6 cellular contexts compared by ENCODE assay signal in the genomic region with DNA sequence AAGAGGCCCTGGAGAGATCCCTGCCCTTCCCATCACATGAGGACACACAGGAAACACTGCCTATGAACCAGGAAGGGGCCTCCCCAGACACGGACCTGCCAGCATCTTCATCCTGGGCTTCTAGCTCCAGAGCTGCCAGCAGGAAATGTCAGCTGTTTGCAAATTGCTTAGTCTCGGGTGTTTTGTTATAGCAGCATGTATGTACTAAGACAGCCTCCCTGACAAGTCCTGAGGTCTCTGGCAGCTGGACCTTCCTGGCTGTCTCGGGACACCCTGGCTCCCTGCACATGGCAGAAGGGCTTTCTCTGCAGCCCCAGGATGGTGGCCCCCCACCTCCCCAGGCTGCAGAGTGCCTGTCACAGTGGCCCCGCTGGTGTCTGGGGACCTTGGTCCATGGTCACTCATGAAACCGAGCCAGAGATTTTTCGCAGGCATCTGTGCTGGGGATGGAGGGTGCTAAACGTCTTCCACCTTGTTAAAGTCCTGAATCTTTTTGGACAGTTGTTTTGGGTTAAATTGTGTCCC.
A peak's percentile ranks its signal among the peaks of the same experiment; 100 is the strongest.
DNase-seq lines count a peak whose midpoint lies in the region; ATAC-seq, FAIRE-seq and TF ChIP-seq lines count a peak whose summit lies in the region.
"Not testable (repeated sequence)": the region's sequence is repeated elsewhere in the genome, so short reads cannot be mapped to it uniquely, and the experiment has no call there.

No MANE protein-coding gene starts in this region.

- H3K9me3 ChIP-seq in CD4-positive, alpha-beta T cell (ENCODE audit: control insufficient read depth, low read length); Peyer's patch; HepG2 (ENCODE audit: low read length): not testable (repeated sequence)

- H3K9ac ChIP-seq in HepG2 (ENCODE audit: insufficient read depth, low read depth, low read length) = not testable (repeated sequence)

- H3K4me2 ChIP-seq in HepG2 (ENCODE audit: low read depth, low read length) = not testable (repeated sequence)

- H3K36me3 ChIP-seq in Peyer's patch; bronchial epithelial cell (ENCODE audit: control insufficient read depth, insufficient read depth, low read length); HepG2 (replicated peaks in 1 of 2; ENCODE audit: control insufficient read depth in 1 of 2, insufficient read depth in 2 of 2, low read length in 2 of 2): not testable (repeated sequence)

- not testable (repeated sequence) for H3K79me2 ChIP-seq in HepG2 (ENCODE audit: insufficient read depth, low read length)

- not testable (repeated sequence) for TF ChIP-seq POLR2A in Peyer's patch (IDR thresholded peaks at IDR 0.05); HepG2 (IDR thresholded peaks at IDR 0.05; ENCODE audit: insufficient read depth in 1 of 2, low read depth in 2 of 2, low read length in 2 of 2)

- not testable (repeated sequence) for H4K20me1 ChIP-seq in HepG2 (ENCODE audit: insufficient read depth, low read length)

- not testable (repeated sequence) for H3K27me3 ChIP-seq in CD4-positive, alpha-beta T cell (ENCODE audit: control insufficient read depth, insufficient read depth, low read length); Peyer's patch; bronchial epithelial cell (ENCODE audit: control insufficient read depth, insufficient read depth, low read length)
- H3K27me3 ChIP-seq in HepG2 (ENCODE audit: control insufficient read depth in 1 of 2, insufficient read depth in 2 of 2, low read length in 2 of 2) = peaks cover 5 to 38% of the 10 kb centered on the region in 2 experiments

- H2AFZ ChIP-seq in HepG2 (ENCODE audit: low read length) = not testable (repeated sequence)

- CTCF ChIA-PET in CD4-positive, alpha-beta T cell (lab: Charles Lee); HepG2 (lab: Yijun Ruan, JAX; ENCODE audit: low intra/inter-chr PET ratio, low total read pairs): not testable (repeated sequence)

- POLR2A ChIA-PET in CD4-positive, alpha-beta T cell (lab: Charles Lee); HepG2 (lab: Yijun Ruan, JAX): not testable (repeated sequence)

- intact Hi-C loops in CD4-positive, alpha-beta T cell (cut with DNase I, micrococcal nuclease) = loop anchor here in 1 of 2 experiments (10.0 kb wide), 1 partner anchor 138 kb away; no protein-coding TSS in a partner anchor
- intact Hi-C loops in HepG2 (cut with micrococcal nuclease; ENCODE audit: unreplicated experiment) = not testable (repeated sequence)

- H3K4me3 ChIP-seq in Peyer's patch; bronchial epithelial cell (ENCODE audit: low read depth, low read length); HepG2 (replicated peaks in 1 of 3; ENCODE audit: insufficient read depth in 1 of 3, low read depth in 2 of 3, low read length in 3 of 3): not testable (repeated sequence)

- not testable (repeated sequence) for TF ChIP-seq CTCF in CD4-positive, alpha-beta T cell (IDR thresholded peaks at IDR 0.05); Peyer's patch (IDR thresholded peaks at IDR 0.05); bronchial epithelial cell (IDR thresholded peaks at IDR 0.05; ENCODE audit: insufficient read depth, low read length, severe bottlenecking); HepG2 (CRISPR knock-in tag; IDR thresholded peaks at IDR 0.05); progenitor cell of endocrine pancreas (IDR thresholded peaks at IDR 0.05; ENCODE audit: unreplicated experiment)

- H3K9me3 Mint-ChIP-seq in CD4-positive, alpha-beta T cell; progenitor cell of endocrine pancreas (ENCODE audit: low read depth): not testable (repeated sequence)

- not testable (repeated sequence) for TF ChIP-seq RAD21 in HepG2 (CRISPR knock-in tag; IDR thresholded peaks at IDR 0.05)

- not testable (repeated sequence) for H3K4me3 Mint-ChIP-seq in CD4-positive, alpha-beta T cell; progenitor cell of endocrine pancreas (ENCODE audit: low read depth)

- not testable (repeated sequence) for H3K27ac ChIP-seq in CD4-positive, alpha-beta T cell (ENCODE audit: low read depth, low read length); Peyer's patch; HepG2 (ENCODE audit: extremely low read length, insufficient read depth, low read length)

- in situ Hi-C loops in HepG2 (cut with HindIII; ENCODE audit: extremely low pct_ligation_motif_present, low pct_unique_long_range_greater_than_20kb) = loop anchor here (10.0 kb wide), 1 partner anchor 138 kb away; no protein-coding TSS in a partner anchor

- H3K4me1 Mint-ChIP-seq in CD4-positive, alpha-beta T cell (ENCODE audit: low read depth) = peaks cover 37% of the 10 kb centered on the region
- not testable (repeated sequence) for H3K4me1 Mint-ChIP-seq in progenitor cell of endocrine pancreas (ENCODE audit: low read depth)

- ATAC-seq in CD4-positive, alpha-beta T cell (ENCODE audit: poor library complexity); HepG2: not testable (repeated sequence)

- H3K36me3 Mint-ChIP-seq in CD4-positive, alpha-beta T cell (ENCODE audit: low read depth) = peaks cover 14% of the 10 kb centered on the region
- not testable (repeated sequence) for H3K36me3 Mint-ChIP-seq in progenitor cell of endocrine pancreas (ENCODE audit: insufficient read depth)

- H3K27me3 Mint-ChIP-seq in CD4-positive, alpha-beta T cell = not testable (repeated sequence)
- H3K27me3 Mint-ChIP-seq in progenitor cell of endocrine pancreas = peaks cover 28% of the 10 kb centered on the region

- WGBS in HepG2 (ENCODE audit: low lambda C conversion rate) = 40% methylated on average over 3 of the region's 7 CpGs

- TF ChIP-seq EP300 in HepG2 (IDR thresholded peaks at IDR 0.05; ENCODE audit: low read depth in 2 of 2, low read length in 2 of 2); HepG2 (CRISPR knock-in tag; IDR thresholded peaks at IDR 0.05; ENCODE audit: borderline replicate concordance): not testable (repeated sequence)

- peak overlapping the region; percentile 91 for H3K27ac Mint-ChIP-seq in CD4-positive, alpha-beta T cell
- H3K27ac Mint-ChIP-seq in progenitor cell of endocrine pancreas = peak overlapping the region; percentile 56

- not testable (repeated sequence) for H3K4me1 ChIP-seq in Peyer's patch
- H3K4me1 ChIP-seq in HepG2 (ENCODE audit: insufficient read depth, low read length) = peaks cover 39% of the 10 kb centered on the region

- not testable (repeated sequence) for DNase-seq in CD4-positive, alpha-beta T cell; bronchial epithelial cell (ENCODE audit: low read depth); HepG2 (ENCODE audit: low spot score); progenitor cell of endocrine pancreas (ENCODE audit: low spot score, unreplicated experiment)
- DNase-seq in Peyer's patch = peak in 2 of 3 donors; percentile 21 to 22
- peak; percentile 58 for DNase-seq in activated effector memory CD4-positive, alpha-beta T cell treated with anti-CD3 and anti-CD28 coated beads, Interleukin-2, amount 50 U/mL, for 16 hours

- peak; percentile 89 for FAIRE-seq in bronchial epithelial cell (lab: Jason Lieb, UNC)
- not testable (repeated sequence) for FAIRE-seq in HepG2 (lab: Jason Lieb, UNC)

- BruUV-seq in HepG2 (replicated peaks; lab: Mats Ljungman, UMichigan) = not testable (repeated sequence)

TF ChIP-seq in HepG2, 621 proteins besides CTCF, POLR2A, EP300 and RAD21:
- peak; percentile 98 for TF ChIP-seq ZNF12 (CRISPR knock-in tag; IDR thresholded peaks at IDR 0.05)
